Comparison of ENCODE assay signal across 1 cellular context in genomic region chr14:100586520-100587247, GRCh38.
TF ChIP-seq lines count a peak whose summit lies in the region.

No MANE protein-coding gene starts in this region.

TF ChIP-seq in HEK293, 187 proteins besides CTCF, POLR2A, EP300 and RAD21 (continued from another document):
- peak; percentile 28; the same call in 1 of the 2 replicates for TF ChIP-seq ZNF449 (tag by site-specific recombination; IDR thresholded peaks at IDR 0.05)
- TF ChIP-seq ZNF223 (tag by site-specific recombination; IDR thresholded peaks at IDR 0.05) = peak; percentile 99
- TF ChIP-seq, protein P1, sequence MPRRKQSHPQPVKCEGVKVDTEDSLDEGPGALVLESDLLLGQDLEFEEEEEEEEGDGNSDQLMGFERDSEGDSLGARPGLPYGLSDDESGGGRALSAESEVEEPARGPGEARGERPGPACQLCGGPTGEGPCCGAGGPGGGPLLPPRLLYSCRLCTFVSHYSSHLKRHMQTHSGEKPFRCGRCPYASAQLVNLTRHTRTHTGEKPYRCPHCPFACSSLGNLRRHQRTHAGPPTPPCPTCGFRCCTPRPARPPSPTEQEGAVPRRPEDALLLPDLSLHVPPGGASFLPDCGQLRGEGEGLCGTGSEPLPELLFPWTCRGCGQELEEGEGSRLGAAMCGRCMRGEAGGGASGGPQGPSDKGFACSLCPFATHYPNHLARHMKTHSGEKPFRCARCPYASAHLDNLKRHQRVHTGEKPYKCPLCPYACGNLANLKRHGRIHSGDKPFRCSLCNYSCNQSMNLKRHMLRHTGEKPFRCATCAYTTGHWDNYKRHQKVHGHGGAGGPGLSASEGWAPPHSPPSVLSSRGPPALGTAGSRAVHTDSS (tag by site-specific recombination; IDR thresholded peaks at IDR 0.05) = no peak
- TF ChIP-seq GLIS2 (tag by site-specific recombination; IDR thresholded peaks at IDR 0.05) = peak; percentile 62; the same call in 1 of the 2 replicates
- TF ChIP-seq GLIS1 (tag by site-specific recombination; IDR thresholded peaks at IDR 0.05) = peak; percentile 82
- TF ChIP-seq, protein P2, sequence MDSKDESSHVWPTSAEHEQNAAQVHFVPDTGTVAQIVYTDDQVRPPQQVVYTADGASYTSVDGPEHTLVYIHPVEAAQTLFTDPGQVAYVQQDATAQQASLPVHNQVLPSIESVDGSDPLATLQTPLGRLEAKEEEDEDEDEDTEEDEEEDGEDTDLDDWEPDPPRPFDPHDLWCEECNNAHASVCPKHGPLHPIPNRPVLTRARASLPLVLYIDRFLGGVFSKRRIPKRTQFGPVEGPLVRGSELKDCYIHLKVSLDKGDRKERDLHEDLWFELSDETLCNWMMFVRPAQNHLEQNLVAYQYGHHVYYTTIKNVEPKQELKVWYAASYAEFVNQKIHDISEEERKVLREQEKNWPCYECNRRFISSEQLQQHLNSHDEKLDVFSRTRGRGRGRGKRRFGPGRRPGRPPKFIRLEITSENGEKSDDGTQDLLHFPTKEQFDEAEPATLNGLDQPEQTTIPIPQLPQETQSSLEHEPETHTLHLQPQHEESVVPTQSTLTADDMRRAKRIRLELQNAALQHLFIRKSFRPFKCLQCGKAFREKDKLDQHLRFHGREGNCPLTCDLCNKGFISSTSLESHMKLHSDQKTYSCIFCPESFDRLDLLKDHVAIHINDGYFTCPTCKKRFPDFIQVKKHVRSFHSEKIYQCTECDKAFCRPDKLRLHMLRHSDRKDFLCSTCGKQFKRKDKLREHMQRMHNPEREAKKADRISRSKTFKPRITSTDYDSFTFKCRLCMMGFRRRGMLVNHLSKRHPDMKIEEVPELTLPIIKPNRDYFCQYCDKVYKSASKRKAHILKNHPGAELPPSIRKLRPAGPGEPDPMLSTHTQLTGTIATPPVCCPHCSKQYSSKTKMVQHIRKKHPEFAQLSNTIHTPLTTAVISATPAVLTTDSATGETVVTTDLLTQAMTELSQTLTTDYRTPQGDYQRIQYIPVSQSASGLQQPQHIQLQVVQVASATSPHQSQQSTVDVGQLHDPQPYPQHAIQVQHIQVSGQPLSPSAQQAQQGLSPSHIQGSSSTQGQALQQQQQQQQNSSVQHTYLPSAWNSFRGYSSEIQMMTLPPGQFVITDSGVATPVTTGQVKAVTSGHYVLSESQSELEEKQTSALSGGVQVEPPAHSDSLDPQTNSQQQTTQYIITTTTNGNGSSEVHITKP (tag by site-specific recombination; IDR thresholded peaks at IDR 0.05) = peak; percentile 52; the same call in 1 of the 2 replicates
- TF ChIP-seq ZNF169 (tag by site-specific recombination; IDR thresholded peaks at IDR 0.05) = no peak
- TF ChIP-seq ZNF394 (tag by site-specific recombination; IDR thresholded peaks at IDR 0.05; ENCODE audit: borderline replicate concordance) = no peak
- 0 out of 2 replicates have a peak, but pooled peaks have one; percentile 24 for TF ChIP-seq KLF7 (tag by site-specific recombination; IDR thresholded peaks at IDR 0.05; ENCODE audit: borderline replicate concordance)
- TF ChIP-seq ZNF837 (tag by site-specific recombination; IDR thresholded peaks at IDR 0.05) = no peak
- peak; percentile 65 for TF ChIP-seq ZEB2 (tag by site-specific recombination; IDR thresholded peaks at IDR 0.05)
